2 cellular contexts compared by ENCODE assay signal in the genomic region with DNA sequence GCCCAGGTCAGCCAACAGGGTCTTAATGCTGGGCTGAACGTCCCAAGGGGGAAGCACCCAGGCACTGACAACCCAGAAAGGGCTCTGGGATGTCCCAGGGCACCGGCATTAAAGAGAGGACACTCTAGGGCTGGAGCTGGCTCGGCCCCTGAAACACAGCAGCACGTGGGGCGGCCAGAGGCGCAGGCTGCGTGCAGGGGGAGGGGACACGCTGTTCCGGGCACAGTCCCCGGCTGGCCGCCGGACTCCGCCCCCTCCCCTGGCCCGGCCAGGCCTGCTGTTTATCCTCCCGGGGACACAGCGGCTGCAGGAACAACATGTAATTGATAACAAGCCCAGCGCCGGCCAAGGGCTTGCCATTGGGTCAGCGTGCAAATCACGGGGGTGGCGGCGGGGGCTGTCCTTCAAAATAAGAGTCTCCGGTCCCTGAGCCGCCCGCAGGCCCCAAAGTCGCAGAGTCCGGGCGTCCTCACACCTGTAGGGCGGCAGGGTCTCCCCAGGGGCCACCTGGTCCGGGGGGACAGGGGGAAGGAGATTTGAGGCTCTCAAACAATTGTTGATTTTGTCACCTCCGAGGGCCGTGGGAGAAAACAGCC.
TF ChIP-seq lines count a peak whose summit lies in the region.

No MANE protein-coding gene starts in this region.

TF ChIP-seq in IMR-90, 13 proteins besides CTCF, POLR2A, EP300 and RAD21:
- TF ChIP-seq SMC3 (IDR thresholded peaks at IDR 0.05; ENCODE audit: low read depth, low read length) (no peak), BHLHE40 (IDR thresholded peaks at IDR 0.05; ENCODE audit: low read depth, low read length) (peak; percentile 47; the same call in 1 of the 2 replicates), MXI1 (IDR thresholded peaks at IDR 0.05; ENCODE audit: borderline replicate concordance, low read depth, low read length) (peak; percentile 67; the same call in 1 of the 2 replicates), MAZ (IDR thresholded peaks at IDR 0.05; ENCODE audit: borderline replicate concordance, low read depth, low read length) (no peak), CEBPB (IDR thresholded peaks at IDR 0.05; ENCODE audit: low read depth, low read length) (no peak), FOS (IDR thresholded peaks at IDR 0.05; ENCODE audit: low read depth, low read length) (no peak), CHD1 (IDR thresholded peaks at IDR 0.05; ENCODE audit: low read depth, low read length) (no peak), RCOR1 (IDR thresholded peaks at IDR 0.05; ENCODE audit: insufficient replicate concordance, low read length) (no peak), MAFK (IDR thresholded peaks at IDR 0.05; ENCODE audit: low read depth, low read length) (no peak), NFE2L2 (IDR thresholded peaks at IDR 0.05; ENCODE audit: low read depth, low read length) (no peak), RFX5 (IDR thresholded peaks at IDR 0.05; ENCODE audit: low read depth, low read length) (no peak)
- TF ChIP-seq, protein P1, sequence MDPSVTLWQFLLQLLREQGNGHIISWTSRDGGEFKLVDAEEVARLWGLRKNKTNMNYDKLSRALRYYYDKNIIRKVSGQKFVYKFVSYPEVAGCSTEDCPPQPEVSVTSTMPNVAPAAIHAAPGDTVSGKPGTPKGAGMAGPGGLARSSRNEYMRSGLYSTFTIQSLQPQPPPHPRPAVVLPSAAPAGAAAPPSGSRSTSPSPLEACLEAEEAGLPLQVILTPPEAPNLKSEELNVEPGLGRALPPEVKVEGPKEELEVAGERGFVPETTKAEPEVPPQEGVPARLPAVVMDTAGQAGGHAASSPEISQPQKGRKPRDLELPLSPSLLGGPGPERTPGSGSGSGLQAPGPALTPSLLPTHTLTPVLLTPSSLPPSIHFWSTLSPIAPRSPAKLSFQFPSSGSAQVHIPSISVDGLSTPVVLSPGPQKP (IDR thresholded peaks at IDR 0.05; ENCODE audit: borderline replicate concordance, low read depth, low read length), result no peak
- TF ChIP-seq, protein P2, sequence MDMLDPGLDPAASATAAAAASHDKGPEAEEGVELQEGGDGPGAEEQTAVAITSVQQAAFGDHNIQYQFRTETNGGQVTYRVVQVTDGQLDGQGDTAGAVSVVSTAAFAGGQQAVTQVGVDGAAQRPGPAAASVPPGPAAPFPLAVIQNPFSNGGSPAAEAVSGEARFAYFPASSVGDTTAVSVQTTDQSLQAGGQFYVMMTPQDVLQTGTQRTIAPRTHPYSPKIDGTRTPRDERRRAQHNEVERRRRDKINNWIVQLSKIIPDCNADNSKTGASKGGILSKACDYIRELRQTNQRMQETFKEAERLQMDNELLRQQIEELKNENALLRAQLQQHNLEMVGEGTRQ (IDR thresholded peaks at IDR 0.05; ENCODE audit: low read depth, low read length), result peak; percentile 79

TF ChIP-seq in neural cell, 6 proteins besides CTCF, POLR2A, EP300 and RAD21:
- no peak for TF ChIP-seq SMC3 (conservative IDR thresholded peaks at IDR 0.05; ENCODE audit: poor library complexity)
- TF ChIP-seq TAF1 (IDR thresholded peaks at IDR 0.05; ENCODE audit: low read depth), result no peak
- TF ChIP-seq POLR2AphosphoS5 (IDR thresholded peaks at IDR 0.05), result no peak
- TF ChIP-seq EZH2 (IDR thresholded peaks at IDR 0.05; ENCODE audit: borderline replicate concordance, insufficient read depth, low read length, poor library complexity, severe bottlenecking), result no peak
- TF ChIP-seq, protein P3, sequence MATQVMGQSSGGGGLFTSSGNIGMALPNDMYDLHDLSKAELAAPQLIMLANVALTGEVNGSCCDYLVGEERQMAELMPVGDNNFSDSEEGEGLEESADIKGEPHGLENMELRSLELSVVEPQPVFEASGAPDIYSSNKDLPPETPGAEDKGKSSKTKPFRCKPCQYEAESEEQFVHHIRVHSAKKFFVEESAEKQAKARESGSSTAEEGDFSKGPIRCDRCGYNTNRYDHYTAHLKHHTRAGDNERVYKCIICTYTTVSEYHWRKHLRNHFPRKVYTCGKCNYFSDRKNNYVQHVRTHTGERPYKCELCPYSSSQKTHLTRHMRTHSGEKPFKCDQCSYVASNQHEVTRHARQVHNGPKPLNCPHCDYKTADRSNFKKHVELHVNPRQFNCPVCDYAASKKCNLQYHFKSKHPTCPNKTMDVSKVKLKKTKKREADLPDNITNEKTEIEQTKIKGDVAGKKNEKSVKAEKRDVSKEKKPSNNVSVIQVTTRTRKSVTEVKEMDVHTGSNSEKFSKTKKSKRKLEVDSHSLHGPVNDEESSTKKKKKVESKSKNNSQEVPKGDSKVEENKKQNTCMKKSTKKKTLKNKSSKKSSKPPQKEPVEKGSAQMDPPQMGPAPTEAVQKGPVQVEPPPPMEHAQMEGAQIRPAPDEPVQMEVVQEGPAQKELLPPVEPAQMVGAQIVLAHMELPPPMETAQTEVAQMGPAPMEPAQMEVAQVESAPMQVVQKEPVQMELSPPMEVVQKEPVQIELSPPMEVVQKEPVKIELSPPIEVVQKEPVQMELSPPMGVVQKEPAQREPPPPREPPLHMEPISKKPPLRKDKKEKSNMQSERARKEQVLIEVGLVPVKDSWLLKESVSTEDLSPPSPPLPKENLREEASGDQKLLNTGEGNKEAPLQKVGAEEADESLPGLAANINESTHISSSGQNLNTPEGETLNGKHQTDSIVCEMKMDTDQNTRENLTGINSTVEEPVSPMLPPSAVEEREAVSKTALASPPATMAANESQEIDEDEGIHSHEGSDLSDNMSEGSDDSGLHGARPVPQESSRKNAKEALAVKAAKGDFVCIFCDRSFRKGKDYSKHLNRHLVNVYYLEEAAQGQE (IDR thresholded peaks at IDR 0.05; ENCODE audit: borderline replicate concordance), result no peak
- TF ChIP-seq MXI1 (conservative IDR thresholded peaks at IDR 0.05; ENCODE audit: poor library complexity, severe bottlenecking), result no peak
